ENCODE assay signal across 26 cellular contexts in the genomic region with DNA sequence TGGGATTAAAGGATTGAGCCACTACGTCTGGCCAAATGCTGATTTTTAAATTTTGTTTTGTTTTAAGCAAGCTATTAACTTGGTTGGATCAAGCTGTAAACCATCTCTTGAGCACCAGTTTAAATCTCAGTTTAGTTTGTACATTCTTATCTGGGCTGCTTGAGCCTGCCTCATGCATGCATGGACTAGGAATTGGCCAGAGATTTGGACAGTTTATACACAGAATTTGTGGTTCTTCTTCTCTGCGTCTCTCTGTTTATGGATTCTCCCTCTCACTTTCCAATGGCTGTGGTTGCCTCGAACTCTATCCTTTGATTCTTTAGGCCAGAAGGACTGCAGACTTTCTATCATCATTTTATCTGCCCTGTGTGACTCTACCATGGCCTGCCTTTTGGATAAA.
"Had no signal": no experiment of that assay in that cellular context is flagged by ENCODE, and none has a peak within 500 bp of the region (broad histone marks: within the 10 kb centered on the region; RNA-seq: fewer than 3 reads in every experiment).

No MANE protein-coding gene starts in this region.

- H3K27ac ChIP-seq: colonic mucosa, esophagus squamous epithelium, neural progenitor cell, ovary, psoas muscle, sigmoid colon, thoracic aorta, tibial nerve had no signal

- H3K4me1 Mint-ChIP-seq: central memory CD8-positive, alpha-beta T cell; memory B cell; mesothelial cell of epicardium; nephron; neural progenitor cell; stimulated activated naive B cell treated with anti-CD40 and anti-IgM and Interleukin-4, amounts not matched to agents 10 μg/mL and 1 μg/mL and 100 μg/mL, for 72 hours had no signal

- H3K36me3 Mint-ChIP-seq: memory B cell, neural progenitor cell had no signal

- DNase-seq: colonic mucosa; dermis blood vessel endothelial cell; effector memory CD4-positive, alpha-beta T cell; erythroblast; esophagus squamous epithelium; kidney; naive thymus-derived CD4-positive, alpha-beta T cell; nucleus accumbens; ovary; posterior cingulate gyrus; psoas muscle; right cardiac atrium; sigmoid colon; stimulated activated CD4-positive, alpha-beta T cell treated with anti-CD3 and anti-CD28 coated beads, Interleukin-15, amount 100 ng/mL, for 24 hours; stimulated activated CD4-positive, alpha-beta T cell treated with anti-CD3 and anti-CD28 coated beads, Interleukin-2, amount 100 ng/mL, for 48 hours; stimulated activated naive B cell treated with anti-CD40 and anti-IgM and Interleukin-4, amounts not matched to agents 10 μg/mL and 1 μg/mL and 100 μg/mL, for 72 hours had no signal

- H3K4me2 ChIP-seq: neural progenitor cell had no signal

- H2AFZ ChIP-seq: neural progenitor cell had no signal

- H3K4me1 ChIP-seq: colonic mucosa, esophagus squamous epithelium, neural progenitor cell, psoas muscle, sigmoid colon, tibial nerve had no signal

- H3K4me3 Mint-ChIP-seq: central memory CD8-positive, alpha-beta T cell; memory B cell; mesothelial cell of epicardium; naive thymus-derived CD4-positive, alpha-beta T cell; nephron; neural progenitor cell; stimulated activated naive B cell treated with anti-CD40 and anti-IgM and Interleukin-4, amounts not matched to agents 10 μg/mL and 1 μg/mL and 100 μg/mL, for 72 hours; stimulated activated naive CD8-positive, alpha-beta T cell treated with anti-CD3 and anti-CD28 coated beads, Interleukin-15, Interleukin-2, amounts not matched to agents 100 ng/mL and 50 ng/mL, for 24 hours had no signal

- H3K27ac Mint-ChIP-seq: memory B cell; mesothelial cell of epicardium; naive thymus-derived CD4-positive, alpha-beta T cell; nephron; neural progenitor cell; stimulated activated naive B cell treated with anti-CD40 and anti-IgM and Interleukin-4, amounts not matched to agents 10 μg/mL and 1 μg/mL and 100 μg/mL, for 72 hours had no signal

- H3K36me3 ChIP-seq: colonic mucosa, esophagus squamous epithelium, neural progenitor cell, ovary, sigmoid colon, thoracic aorta, tibial nerve had no signal

- ATAC-seq: left lobe of liver; psoas muscle; right cardiac atrium; stimulated activated naive B cell treated with anti-CD40 and anti-IgM and Interleukin-4, amounts not matched to agents 10 μg/mL and 1 μg/mL and 100 μg/mL, for 72 hours had no signal

- H3K4me3 ChIP-seq: colonic mucosa, esophagus squamous epithelium, lung, neural progenitor cell, ovary, psoas muscle, sigmoid colon, thoracic aorta, tibial nerve had no signal

- H3K9me3 ChIP-seq: colonic mucosa, esophagus squamous epithelium, ovary, psoas muscle, sigmoid colon, thoracic aorta had no signal

- H3K27me3 ChIP-seq: colonic mucosa, esophagus squamous epithelium, neural progenitor cell, ovary, sigmoid colon, tibial nerve had no signal
